ENCODE assay signal across 19 cellular contexts in the genomic region with DNA sequence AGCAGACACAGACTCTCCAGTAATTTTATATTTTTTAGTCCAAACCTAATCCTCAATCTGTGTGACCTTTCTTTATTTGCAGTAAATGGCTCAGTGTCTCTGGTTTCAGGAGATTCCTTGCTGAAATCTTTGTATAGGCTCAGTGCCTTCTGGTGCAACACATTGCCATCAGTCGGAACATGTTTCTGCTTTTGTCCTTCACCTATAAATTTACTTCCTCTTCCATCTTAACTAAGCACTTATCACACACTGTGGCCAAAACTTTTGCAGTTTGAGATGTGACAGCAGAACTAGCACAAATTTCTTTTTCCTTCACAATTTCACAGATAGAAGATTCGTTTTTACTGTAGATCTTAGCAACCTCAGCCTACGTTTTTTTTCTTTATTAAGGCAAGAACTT. TPM values are rescaled to one million over a fixed set of nuclear protein-coding genes. Genes with fewer than 3 reads are reported as not detected.
DNase-seq lines count a peak whose midpoint lies in the region; ATAC-seq, FAIRE-seq and TF ChIP-seq lines count a peak whose summit lies in the region.
"Had no signal": no experiment of that assay in that cellular context is flagged by ENCODE, and none has a peak within 500 bp of the region (broad histone marks: within the 10 kb centered on the region; RNA-seq: fewer than 3 reads in every experiment).

No MANE protein-coding gene starts in this region.

- H3K4me2 ChIP-seq in OCI-LY3 (ENCODE audit: low read length) (peak overlapping the region; percentile 45), endothelial cell of umbilical vein (ENCODE audit: insufficient read depth, low read length) (peak overlapping the region; percentile 48), osteoblast (ENCODE audit: insufficient read depth, low read length) (no peak overlapping the region)

- H3K79me2 ChIP-seq in OCI-LY3 (ENCODE audit: low read length): no peaks in the 10 kb centered on the region
- no peaks in the 10 kb centered on the region for H3K79me2 ChIP-seq in endothelial cell of umbilical vein (ENCODE audit: control insufficient read depth, insufficient read depth, low read length)
- peaks cover 28% of the 10 kb centered on the region for H3K79me2 ChIP-seq in osteoblast (ENCODE audit: insufficient read depth, low read length)

- H3K36me3 ChIP-seq in OCI-LY3 (replicated peaks; ENCODE audit: low read depth, low read length): peaks cover 15% of the 10 kb centered on the region
- H3K36me3 ChIP-seq in endothelial cell of umbilical vein (ENCODE audit: control insufficient read depth in 2 of 2, extremely low read depth in 1 of 2, insufficient read depth in 2 of 2, low read length in 2 of 2): no peaks in the 10 kb centered on the region
- peaks cover 37% of the 10 kb centered on the region for H3K36me3 ChIP-seq in osteoblast (ENCODE audit: insufficient read depth, low read length)
- H3K36me3 ChIP-seq: colonic mucosa had no signal

- no peak for TF ChIP-seq POLR2A in endothelial cell of umbilical vein (IDR thresholded peaks at IDR 0.05; ENCODE audit: low read depth, low read length)

- POLR2A ChIA-PET in endothelial cell of umbilical vein (lab: Charles Lee): no interaction called here

- H4K20me1 ChIP-seq in OCI-LY3 (ENCODE audit: insufficient read depth, low read length): no peaks in the 10 kb centered on the region
- no peaks in the 10 kb centered on the region for H4K20me1 ChIP-seq in endothelial cell of umbilical vein (replicated peaks; ENCODE audit: control insufficient read depth, extremely low read depth, insufficient read depth, low read length)
- H4K20me1 ChIP-seq in osteoblast (ENCODE audit: insufficient read depth, low read length): peaks cover 29% of the 10 kb centered on the region

- BruUV-seq in endothelial cell of umbilical vein (replicated peaks; lab: Mats Ljungman, UMichigan): no TSS peak

- H3K9ac ChIP-seq in OCI-LY3 (ENCODE audit: low read length): no peak overlapping the region
- H3K9ac ChIP-seq in endothelial cell of umbilical vein (replicated peaks; ENCODE audit: extremely low read depth, insufficient read depth, low read length): no peak overlapping the region

- intact Hi-C loops in endothelial cell of umbilical vein (cut with micrococcal nuclease): loop anchor here (1.0 kb wide), 2 partner anchors 44 to 67 kb away; a partner anchor contains a TSS

- peak; percentile 90 for DNase-seq in GF-D8 (lab: John Stamatoyannopoulos, UW)
- no peak for DNase-seq in endothelial cell of umbilical vein (ENCODE audit: low read depth, low spot score)
- no peak for DNase-seq in stimulated activated CD4-positive, alpha-beta T cell treated with anti-CD3 and anti-CD28 coated beads, Interleukin-4, amount 100 ng/mL, for 4 hours
- no peak for DNase-seq in osteoblast (ENCODE audit: insufficient read length, low spot score, missing footprints)
- no peak for DNase-seq in kidney glomerular epithelial cell (lab: John Stamatoyannopoulos, UW)
- DNase-seq in stimulated activated CD4-positive, alpha-beta T cell treated with anti-CD3 and anti-CD28 coated beads, Interleukin-2, amount 100 ng/mL, for 24 hours: no peak
- DNase-seq: ACHN; activated CD8-positive, alpha-beta memory T cell treated with anti-CD3 and anti-CD28 coated beads, Interleukin-2, amount 50 U/mL, for 48 hours; activated naive CD4-positive, alpha-beta T cell; colonic mucosa; DMS79; H9; left colon; mucosa of descending colon; NCI-H187; right cardiac atrium; stimulated activated CD4-positive, alpha-beta T cell treated with anti-CD3 and anti-CD28 coated beads, Interleukin-15, amount 100 ng/mL, for 24 hours had no signal

- no peak overlapping the region; the same call in 1 of the 2 replicates for H3K27ac ChIP-seq in OCI-LY3 (ENCODE audit: low read length)
- H3K27ac ChIP-seq in endothelial cell of umbilical vein (ENCODE audit: insufficient read depth, low read depth, low read length): peak overlapping the region; percentile 45
- H3K27ac ChIP-seq in osteoblast (ENCODE audit: low read depth, low read length): no peak overlapping the region
- H3K27ac ChIP-seq: colonic mucosa had no signal

- H3K9me3 ChIP-seq in OCI-LY3 (ENCODE audit: insufficient read depth, low read length) (no peaks in the 10 kb centered on the region), endothelial cell of umbilical vein (replicated peaks; ENCODE audit: control insufficient read depth, insufficient read depth, low read length) (no peaks in the 10 kb centered on the region), osteoblast (ENCODE audit: low read depth, low read length) (no peaks in the 10 kb centered on the region)
- H3K9me3 ChIP-seq: colonic mucosa, mucosa of descending colon had no signal

- TF ChIP-seq CTCF in OCI-LY3 (IDR thresholded peaks at IDR 0.05; ENCODE audit: low read depth, low read length) (no peak), endothelial cell of umbilical vein (IDR thresholded peaks at IDR 0.05; ENCODE audit: extremely low read depth in 1 of 2, insufficient read depth in 1 of 2, low read depth in 1 of 2, low read length in 2 of 2) (no peak), osteoblast (IDR thresholded peaks at IDR 0.05; ENCODE audit: extremely low read depth, low read depth, low read length) (no peak)

- H3K27me3 ChIP-seq in OCI-LY3 (ENCODE audit: low read depth, low read length) (no peaks in the 10 kb centered on the region), endothelial cell of umbilical vein (ENCODE audit: control insufficient read depth in 2 of 2, insufficient read depth in 2 of 2, low read length in 2 of 2) (no peaks in the 10 kb centered on the region), osteoblast (ENCODE audit: insufficient read depth, low read length) (no peaks in the 10 kb centered on the region)
- H3K27me3 ChIP-seq: colonic mucosa had no signal

- no peak overlapping the region for H2AFZ ChIP-seq in OCI-LY3 (ENCODE audit: low read depth, low read length)
- no peak overlapping the region for H2AFZ ChIP-seq in endothelial cell of umbilical vein (ENCODE audit: low read depth, low read length)
- H2AFZ ChIP-seq in osteoblast (ENCODE audit: low read length): no peak overlapping the region

- H3K4me1 ChIP-seq in OCI-LY3 (ENCODE audit: low read length) (peaks cover 20% of the 10 kb centered on the region), endothelial cell of umbilical vein (ENCODE audit: control insufficient read depth, extremely low read depth, insufficient read depth, low read length) (peaks cover 27% of the 10 kb centered on the region), osteoblast (ENCODE audit: insufficient read depth, low read length) (peaks cover 13% of the 10 kb centered on the region)
- H3K4me1 ChIP-seq: colonic mucosa had no signal

- peak; percentile 38 for ATAC-seq in HG02884 (IDR thresholded peaks at IDR 0.05; ENCODE audit: unreplicated experiment)
- ATAC-seq: left colon, mucosa of descending colon had no signal

- H3K9me1 ChIP-seq in endothelial cell of umbilical vein (replicated peaks; ENCODE audit: control insufficient read depth, extremely low read depth, insufficient read depth, low read length): no peaks in the 10 kb centered on the region

- CTCF ChIA-PET in endothelial cell of umbilical vein (lab: Charles Lee): interaction anchor here (3.3 kb wide), 1 partner anchor 101 kb away, joined by 15 read pairs; no protein-coding TSS in a partner anchor

- H3K4me3 ChIP-seq in OCI-LY3 (ENCODE audit: low read length) (no peak overlapping the region), endothelial cell of umbilical vein (replicated peaks in 1 of 3; ENCODE audit: insufficient read depth in 1 of 3, low read depth in 1 of 3, low read length in 3 of 3) (no peak overlapping the region), osteoblast (ENCODE audit: insufficient read depth, low read length) (no peak overlapping the region)
- H3K4me3 ChIP-seq: colonic mucosa, mucosa of descending colon had no signal

- dilution Hi-C loops in endothelial cell of umbilical vein (cut with MboI; ENCODE audit: extremely low pct_ligation_motif_present, low sequenced_read_pairs): no loop called here

- no peak for FAIRE-seq in endothelial cell of umbilical vein (lab: Jason Lieb, UNC)

TF ChIP-seq in endothelial cell of umbilical vein, 7 proteins besides CTCF, POLR2A, EP300 and RAD21:
- TF ChIP-seq GATA2 (IDR thresholded peaks at IDR 0.05; ENCODE audit: insufficient read depth, insufficient read length, low read depth, low read length): no peak
- TF ChIP-seq MYC (IDR thresholded peaks at IDR 0.05; ENCODE audit: low read depth, low read length): no peak
- no peak for TF ChIP-seq EZH2 (IDR thresholded peaks at IDR 0.05; ENCODE audit: borderline replicate concordance, low read depth, low read length, severe bottlenecking)
- no peak for TF ChIP-seq POLR2AphosphoS5 (IDR thresholded peaks at IDR 0.05; ENCODE audit: insufficient read depth, low read depth, low read length)
- TF ChIP-seq, protein P1, sequence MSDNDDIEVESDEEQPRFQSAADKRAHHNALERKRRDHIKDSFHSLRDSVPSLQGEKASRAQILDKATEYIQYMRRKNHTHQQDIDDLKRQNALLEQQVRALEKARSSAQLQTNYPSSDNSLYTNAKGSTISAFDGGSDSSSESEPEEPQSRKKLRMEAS (IDR thresholded peaks at IDR 0.05; ENCODE audit: insufficient read depth, insufficient read length): no peak

RNA-seq across cellular contexts. Expression of a gene that starts 44.1 kb away (rescaled TPM):
- total RNA-seq in endothelial cell of umbilical vein (18.5 and 21.8 TPM in 2 replicates), osteoblast (47.1 and 56.5 TPM in 2 replicates)
- polyA plus RNA-seq in endothelial cell of umbilical vein: 7.9 and 8.8 TPM in 2 replicates
- 5.9 and 7.9 TPM in 2 replicates for polyA plus RNA-seq in endothelial cell of umbilical vein (2011; cell fraction: cytosol; rRNA removed)
- polyA plus RNA-seq in endothelial cell of umbilical vein (2011; cell fraction: nucleus; rRNA removed): 5.5 and 7.7 TPM in 2 replicates
- polyA plus RNA-seq in endothelial cell of umbilical vein (2012): 12.6 and 13.1 TPM in 2 replicates
- polyA minus RNA-seq in endothelial cell of umbilical vein: 21.4 and 22.7 TPM in 2 replicates
- 27.8 TPM for polyA minus RNA-seq in endothelial cell of umbilical vein (2011; cell fraction: cytosol; rRNA and poly(A)+ RNA removed)
- 12.6 and 13.8 TPM in 2 replicates for polyA minus RNA-seq in endothelial cell of umbilical vein (2011; cell fraction: nucleus; rRNA and poly(A)+ RNA removed)
